In the genomic region with DNA sequence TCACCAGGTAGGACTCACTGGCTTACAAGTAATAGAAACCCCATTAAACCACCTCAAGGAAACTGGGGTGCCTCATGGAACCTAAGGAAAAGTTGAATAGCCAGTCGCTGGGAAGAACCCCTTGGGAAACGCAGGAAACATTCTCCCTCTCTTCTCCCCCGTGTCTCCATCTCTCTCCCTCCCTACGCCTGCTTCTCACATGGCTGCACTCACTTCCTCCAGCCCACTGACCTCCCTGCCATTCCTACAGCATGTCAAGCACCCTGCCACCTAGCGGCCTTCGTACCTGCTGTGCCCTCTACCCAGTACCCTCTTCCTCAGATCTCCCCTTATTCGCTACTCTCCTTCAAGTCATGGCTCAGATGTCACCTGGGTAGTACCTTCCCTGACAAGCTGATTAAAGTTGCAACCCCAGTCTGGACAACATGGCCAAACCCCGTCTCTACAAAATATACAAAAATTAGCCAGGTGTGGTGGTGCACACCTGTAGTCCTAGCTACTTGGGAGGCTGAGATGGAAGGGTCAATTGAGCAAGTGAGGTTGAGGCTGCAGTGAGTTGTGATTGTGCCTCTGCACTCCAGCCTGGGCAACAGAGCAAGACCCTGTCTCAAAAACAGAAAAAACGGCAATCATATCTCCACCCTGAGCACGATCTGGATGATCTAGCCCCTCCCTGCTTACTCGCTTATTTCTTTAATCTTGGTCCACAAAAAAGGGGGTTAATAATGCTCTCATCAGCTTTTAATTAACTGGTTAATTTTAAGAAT, we compare ENCODE assay signal across 10 cellular contexts. TPM values are rescaled to one million over a fixed set of nuclear protein-coding genes. Genes with fewer than 3 reads are reported as not detected.
DNase-seq lines count a peak whose midpoint lies in the region; ATAC-seq and TF ChIP-seq lines count a peak whose summit lies in the region.
"Had no signal": no experiment of that assay in that cellular context is flagged by ENCODE, and none has a peak within 500 bp of the region (broad histone marks: within the 10 kb centered on the region; RNA-seq: fewer than 3 reads in every experiment).

No MANE protein-coding gene starts in this region.

- no peak overlapping the region for H2AK9ac ChIP-seq in IMR-90 (replicated peaks; ENCODE audit: low read depth, low read length, poor library complexity)

- no peak overlapping the region for H2BK5ac ChIP-seq in IMR-90 (ENCODE audit: low read depth, low read length, poor library complexity, severe bottlenecking)

- no peaks in the 10 kb centered on the region for H4K20me1 ChIP-seq in IMR-90 (ENCODE audit: insufficient read depth, low read length)

- H3K23ac ChIP-seq in IMR-90 (ENCODE audit: low read depth, low read length) = no peak overlapping the region

- TF ChIP-seq RAD21 in IMR-90 (IDR thresholded peaks at IDR 0.05; ENCODE audit: low read length) = no peak

- no peak for ATAC-seq in IMR-90 (ENCODE audit: low read depth)
- ATAC-seq in SK-N-SH treated with all-trans-retinoic acid at 6 μM for 48 hours = peak; percentile 74
- peak; percentile 29 for ATAC-seq in left lobe of liver
- no peak for ATAC-seq in GM21737 (IDR thresholded peaks at IDR 0.05; ENCODE audit: unreplicated experiment)

- H3K79me1 ChIP-seq in IMR-90 (ENCODE audit: low read depth in 1 of 2, low read length in 2 of 2) = no peaks in the 10 kb centered on the region

- no peaks in the 10 kb centered on the region for H3K4me1 ChIP-seq in IMR-90 (ENCODE audit: control insufficient read depth, insufficient read depth, low read length)

- BruUV-seq in IMR-90 (replicated peaks; lab: Mats Ljungman, UMichigan) = no TSS peak

- in situ Hi-C loops in IMR-90 (cut with MboI; ENCODE audit: low sequenced_read_pairs) = loop anchor here (5.0 kb wide), 1 partner anchor 122 kb away; no protein-coding TSS in a partner anchor

- H4K5ac ChIP-seq in IMR-90 (ENCODE audit: low read depth, low read length) = no peak overlapping the region

- H4K91ac ChIP-seq in IMR-90 (ENCODE audit: insufficient read depth, low read depth, low read length) = no peak overlapping the region

- no peak overlapping the region for H3K27ac ChIP-seq in IMR-90 (ENCODE audit: insufficient read depth, low read length)

- H2BK120ac ChIP-seq in IMR-90 (ENCODE audit: low read depth, low read length) = no peak overlapping the region

- 0 out of 2 replicates have a peak, but pooled peaks have one; percentile 4 for TF ChIP-seq CTCF in IMR-90 (conservative IDR thresholded peaks at IDR 0.05; ENCODE audit: low read depth, low read length)

- H3K4ac ChIP-seq in IMR-90 (ENCODE audit: low read depth, low read length) = no peak overlapping the region

- H3K9ac ChIP-seq in IMR-90 (ENCODE audit: low read depth, low read length) = no peak overlapping the region

- H3K9me3 ChIP-seq in IMR-90 (ENCODE audit: control insufficient read depth, insufficient read depth, low read length) = no peaks in the 10 kb centered on the region

- H2BK20ac ChIP-seq in IMR-90 (ENCODE audit: low read depth, low read length) = no peak overlapping the region

- no peaks in the 10 kb centered on the region for H3K9me1 ChIP-seq in IMR-90 (ENCODE audit: insufficient read depth, low read length)

- CTCF ChIA-PET in IMR-90 (lab: Yijun Ruan, JAX) = interaction anchor here (2.1 kb wide), 1 partner anchor 103 kb away, joined by 8 read pairs; no protein-coding TSS in a partner anchor

- no peaks in the 10 kb centered on the region for H3K36me3 ChIP-seq in IMR-90 (ENCODE audit: control insufficient read depth, insufficient read depth, low read length)

- TF ChIP-seq POLR2A in IMR-90 (IDR thresholded peaks at IDR 0.05; ENCODE audit: low read depth, low read length) = no peak

- H3K4me2 ChIP-seq in IMR-90 (ENCODE audit: low read depth, low read length) = no peak overlapping the region

- no peak overlapping the region for H3K14ac ChIP-seq in IMR-90 (replicated peaks; ENCODE audit: low read depth, low read length)

- no peak overlapping the region for H4K8ac ChIP-seq in IMR-90 (ENCODE audit: low read depth in 2 of 2, low read length in 2 of 2)

- no peak overlapping the region for H2BK15ac ChIP-seq in IMR-90 (ENCODE audit: low read depth, low read length)

- peaks cover 5% of the 10 kb centered on the region for H3K27me3 ChIP-seq in IMR-90 (ENCODE audit: control insufficient read depth, insufficient read depth, low read length)

- H2AFZ ChIP-seq in IMR-90 (replicated peaks; ENCODE audit: low read length, poor library complexity) = no peak overlapping the region

- peak; percentile 14 for DNase-seq in DMS53 treated with DMSO at 0.1 percent for 48 hours (lab: John Stamatoyannopoulos, UW; ENCODE audit: unreplicated experiment)
- DNase-seq in IMR-90 = no peak
- no peak for DNase-seq in left lobe of liver (ENCODE audit: low spot score)
- DNase-seq in NCI-H1436 treated with DMSO at 0.1 percent for 48 hours (lab: John Stamatoyannopoulos, UW) = no peak
- DNase-seq in stimulated activated CD4-positive, alpha-beta T cell treated with anti-CD3 and anti-CD28 coated beads, Interleukin-12 subunit alpha, Interleukin-12 subunit beta, amount 100 ng/mL, for 4 hours = no peak
- DNase-seq in NCI-H446 treated with DMSO at 0.1 percent for 48 hours (lab: John Stamatoyannopoulos, UW) = no peak
- DNase-seq: aorta, mammary epithelial cell had no signal

- dilution Hi-C loops in IMR-90 (cut with HindIII; ENCODE audit: low sequenced_read_pairs, unreplicated experiment) = no loop called here

- 9% methylated on average over 7 of the region's 11 CpGs; no CpG with 5 or more reads in 1 of the 2 experiments for WGBS in IMR-90 (ENCODE audit: extremely low coverage in 2 of 2, insufficient read length in 1 of 2), 2 experiments

- H3K4me3 ChIP-seq in IMR-90 (ENCODE audit: insufficient read depth, low read depth, low read length) = no peak overlapping the region

- POLR2A ChIA-PET in IMR-90 (lab: Charles Lee; ENCODE audit: unreplicated experiment) = no interaction called here

- no peak overlapping the region for H2AK5ac ChIP-seq in IMR-90 (ENCODE audit: low read depth, low read length)

- no peak overlapping the region for H3K56ac ChIP-seq in IMR-90 (ENCODE audit: extremely low read depth, insufficient read depth, low read length)

- intact Hi-C loops in IMR-90 (cut with micrococcal nuclease) = loop anchor here (2.0 kb wide), 1 partner anchor 377 kb away; no protein-coding TSS in a partner anchor

- H3K18ac ChIP-seq in IMR-90 (ENCODE audit: low read depth, low read length) = no peak overlapping the region

TF ChIP-seq in IMR-90, 13 proteins besides CTCF, POLR2A, EP300 and RAD21:
- TF ChIP-seq, protein P1, sequence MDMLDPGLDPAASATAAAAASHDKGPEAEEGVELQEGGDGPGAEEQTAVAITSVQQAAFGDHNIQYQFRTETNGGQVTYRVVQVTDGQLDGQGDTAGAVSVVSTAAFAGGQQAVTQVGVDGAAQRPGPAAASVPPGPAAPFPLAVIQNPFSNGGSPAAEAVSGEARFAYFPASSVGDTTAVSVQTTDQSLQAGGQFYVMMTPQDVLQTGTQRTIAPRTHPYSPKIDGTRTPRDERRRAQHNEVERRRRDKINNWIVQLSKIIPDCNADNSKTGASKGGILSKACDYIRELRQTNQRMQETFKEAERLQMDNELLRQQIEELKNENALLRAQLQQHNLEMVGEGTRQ (IDR thresholded peaks at IDR 0.05; ENCODE audit: low read depth, low read length) = no peak
- TF ChIP-seq CEBPB (IDR thresholded peaks at IDR 0.05; ENCODE audit: low read depth, low read length) (no peak), RCOR1 (IDR thresholded peaks at IDR 0.05; ENCODE audit: insufficient replicate concordance, low read length) (no peak), NFE2L2 (IDR thresholded peaks at IDR 0.05; ENCODE audit: low read depth, low read length) (no peak), MXI1 (IDR thresholded peaks at IDR 0.05; ENCODE audit: borderline replicate concordance, low read depth, low read length) (no peak)
TF ChIP-seq in IMR-90: peak in this region for 0.

TF ChIP-seq in SK-N-SH treated with all-trans-retinoic acid at 6 μM for 48 hours, 23 proteins besides CTCF, POLR2A, EP300 and RAD21 (continues in another document):
- TF ChIP-seq, protein P2, sequence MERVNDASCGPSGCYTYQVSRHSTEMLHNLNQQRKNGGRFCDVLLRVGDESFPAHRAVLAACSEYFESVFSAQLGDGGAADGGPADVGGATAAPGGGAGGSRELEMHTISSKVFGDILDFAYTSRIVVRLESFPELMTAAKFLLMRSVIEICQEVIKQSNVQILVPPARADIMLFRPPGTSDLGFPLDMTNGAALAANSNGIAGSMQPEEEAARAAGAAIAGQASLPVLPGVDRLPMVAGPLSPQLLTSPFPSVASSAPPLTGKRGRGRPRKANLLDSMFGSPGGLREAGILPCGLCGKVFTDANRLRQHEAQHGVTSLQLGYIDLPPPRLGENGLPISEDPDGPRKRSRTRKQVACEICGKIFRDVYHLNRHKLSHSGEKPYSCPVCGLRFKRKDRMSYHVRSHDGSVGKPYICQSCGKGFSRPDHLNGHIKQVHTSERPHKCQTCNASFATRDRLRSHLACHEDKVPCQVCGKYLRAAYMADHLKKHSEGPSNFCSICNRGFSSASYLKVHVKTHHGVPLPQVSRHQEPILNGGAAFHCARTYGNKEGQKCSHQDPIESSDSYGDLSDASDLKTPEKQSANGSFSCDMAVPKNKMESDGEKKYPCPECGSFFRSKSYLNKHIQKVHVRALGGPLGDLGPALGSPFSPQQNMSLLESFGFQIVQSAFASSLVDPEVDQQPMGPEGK (CRISPR knock-in tag; IDR thresholded peaks at IDR 0.05; ENCODE audit: borderline replicate concordance) = no peak
- no peak for TF ChIP-seq TOX (CRISPR knock-in tag; IDR thresholded peaks at IDR 0.05; ENCODE audit: borderline replicate concordance)
- TF ChIP-seq RARB (CRISPR knock-in tag; IDR thresholded peaks at IDR 0.05) = no peak
- no peak for TF ChIP-seq BACH2 (CRISPR knock-in tag; IDR thresholded peaks at IDR 0.05; ENCODE audit: borderline replicate concordance)
- TF ChIP-seq, protein P3, sequence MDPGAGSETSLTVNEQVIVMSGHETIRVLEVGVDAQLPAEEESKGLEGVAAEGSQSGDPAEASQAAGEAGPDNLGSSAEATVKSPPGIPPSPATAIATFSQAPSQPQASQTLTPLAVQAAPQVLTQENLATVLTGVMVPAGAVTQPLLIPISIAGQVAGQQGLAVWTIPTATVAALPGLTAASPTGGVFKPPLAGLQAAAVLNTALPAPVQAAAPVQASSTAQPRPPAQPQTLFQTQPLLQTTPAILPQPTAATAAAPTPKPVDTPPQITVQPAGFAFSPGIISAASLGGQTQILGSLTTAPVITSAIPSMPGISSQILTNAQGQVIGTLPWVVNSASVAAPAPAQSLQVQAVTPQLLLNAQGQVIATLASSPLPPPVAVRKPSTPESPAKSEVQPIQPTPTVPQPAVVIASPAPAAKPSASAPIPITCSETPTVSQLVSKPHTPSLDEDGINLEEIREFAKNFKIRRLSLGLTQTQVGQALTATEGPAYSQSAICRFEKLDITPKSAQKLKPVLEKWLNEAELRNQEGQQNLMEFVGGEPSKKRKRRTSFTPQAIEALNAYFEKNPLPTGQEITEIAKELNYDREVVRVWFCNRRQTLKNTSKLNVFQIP (CRISPR knock-in tag; IDR thresholded peaks at IDR 0.05; ENCODE audit: borderline replicate concordance, low read depth) = no peak
- no peak for TF ChIP-seq ZC3H10 (CRISPR knock-in tag; IDR thresholded peaks at IDR 0.05)

RNA-seq across cellular contexts. Expression of a gene that starts 6.4 kb away (rescaled TPM):
- total RNA-seq in IMR-90 (2012; rRNA removed) (not detected in 2 replicates), left lobe of liver (24.5 TPM)
- not detected in 2 replicates for polyA plus RNA-seq in IMR-90 (2012; rRNA removed)
- polyA plus RNA-seq in IMR-90 (2012; cell fraction: cytosol; rRNA removed) = 0.01 TPM in 1 of 2 replicates, not detected in the other
- polyA plus RNA-seq in IMR-90 (2012; cell fraction: nucleus; rRNA removed; ENCODE audit: low replicate concordance) = 0.05 and 0.50 TPM in 2 replicates

Comparison
In these comparisons a context has a peak if more than half of its experiments do, and no peak if none do; other contexts are left out.
1. ATAC-seq: peak in SK-N-SH treated with all-trans-retinoic acid at 6 μM for 48 hours (single experiment) and left lobe of liver (single experiment); none in IMR-90 (single experiment) and GM21737 (single experiment).
2. RNA of a gene that starts 6.4 kb away (total RNA-seq): 24.5 TPM in left lobe of liver (single experiment); not detected in IMR-90; every median in the first group is over 10 times any median in the second.